In the genomic region with DNA sequence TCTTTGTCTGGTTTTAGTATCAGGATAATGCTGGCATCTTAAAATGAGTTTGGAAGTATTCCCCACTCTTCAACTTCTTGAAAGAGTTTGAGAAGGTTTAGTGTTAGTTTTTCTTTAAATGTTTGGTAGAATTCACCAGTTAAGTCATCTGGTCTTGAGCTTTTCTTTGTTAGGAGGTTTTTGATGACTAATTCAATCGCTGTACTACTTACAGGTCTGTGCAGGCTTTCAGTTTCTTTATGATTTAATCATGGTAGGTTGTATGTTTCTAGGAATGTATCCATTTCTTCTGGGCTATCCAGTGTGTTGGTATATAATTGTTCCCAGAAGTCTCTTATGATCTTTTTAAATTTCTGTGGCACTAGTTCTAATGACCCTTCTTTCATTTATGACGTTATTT, we compare ENCODE assay signal across 1 cellular context.
TF ChIP-seq lines count a peak whose summit lies in the region.

No MANE protein-coding gene starts in this region.

TF ChIP-seq in GM12878, 131 proteins besides CTCF, POLR2A, EP300 and RAD21:
- TF ChIP-seq ZSCAN29 (IDR thresholded peaks at IDR 0.05), result no peak
- TF ChIP-seq HCFC1 (IDR thresholded peaks at IDR 0.05; ENCODE audit: low read length), result no peak
